11 cellular contexts compared by ENCODE assay signal in genomic region chr16:89576173-89577054, GRCh38. TPM values are rescaled to one million over a fixed set of nuclear protein-coding genes. Genes with fewer than 3 reads are reported as not detected.
DNase-seq lines count a peak whose midpoint lies in the region; TF ChIP-seq lines count a peak whose summit lies in the region.
"Had no signal": no experiment of that assay in that cellular context is flagged by ENCODE, and none has a peak within 500 bp of the region (broad histone marks: within the 10 kb centered on the region; RNA-seq: fewer than 3 reads in every experiment).

No MANE protein-coding gene starts in this region.

- peak overlapping the region; percentile 60 for H3K4me3 Mint-ChIP-seq in activated CD4-positive, alpha-beta T cell treated with anti-CD3 and anti-CD28 coated beads, Interleukin-2, amount 10 ng/mL, durations not matched to agents 24 days and 14 days

- TF ChIP-seq CTCF in WI38 (IDR thresholded peaks at IDR 0.05; ENCODE audit: low read depth, low read length) (no peak), fibroblast of the aortic adventitia (IDR thresholded peaks at IDR 0.05; ENCODE audit: insufficient read depth, low read length) (no peak), stomach (IDR thresholded peaks at IDR 0.05) (no peak), GM10248 (IDR thresholded peaks at IDR 0.05; ENCODE audit: control extremely low read depth, extremely low read depth, low read depth, missing control alignments) (no peak)

- peaks cover 8% of the 10 kb centered on the region for H3K4me1 Mint-ChIP-seq in activated CD4-positive, alpha-beta T cell treated with anti-CD3 and anti-CD28 coated beads, Interleukin-2, amount 10 ng/mL, durations not matched to agents 24 days and 14 days

- no peaks in the 10 kb centered on the region for H3K9me3 Mint-ChIP-seq in activated CD4-positive, alpha-beta T cell treated with anti-CD3 and anti-CD28 coated beads, Interleukin-2, amount 10 ng/mL, durations not matched to agents 24 days and 14 days

- H3K36me3 ChIP-seq in stomach: no peaks in the 10 kb centered on the region

- peaks cover 21% of the 10 kb centered on the region for H3K27me3 Mint-ChIP-seq in activated CD4-positive, alpha-beta T cell treated with anti-CD3 and anti-CD28 coated beads, Interleukin-2, amount 10 ng/mL, durations not matched to agents 24 days and 14 days

- DNase-seq in activated CD4-positive, alpha-beta T cell treated with anti-CD3 and anti-CD28 coated beads, Interleukin-2, amount 10 ng/mL, durations not matched to agents 24 days and 14 days: no peak
- DNase-seq in activated CD4-positive, alpha-beta T cell treated with anti-CD3 and anti-CD28 coated beads, Interleukin-2, amount 50 U/mL, for 48 hours: no peak
- DNase-seq in fibroblast of the aortic adventitia (ENCODE audit: low read depth) (no peak), stomach (no peak), GM10248 (ENCODE audit: extremely low spot score) (no peak), NCI-H2196 treated with DMSO at 0.1 percent for 48 hours (lab: John Stamatoyannopoulos, UW; ENCODE audit: unreplicated experiment) (no peak)
- no peak for DNase-seq in stimulated activated naive CD4-positive, alpha-beta T cell treated with Interleukin-2 at 50 U/mL for 16 hours (lab: John Stamatoyannopoulos, UW)
- DNase-seq: 8988T had no signal

- peaks cover 18 to 69% (median 33%) of the 10 kb centered on the region in 3 donors for H3K27me3 ChIP-seq in stomach

- CTCF ChIA-PET in GM10248 (lab: Yijun Ruan, JAX): interaction anchor here (0.7 to 1.7 kb wide), 4 partner anchors 11 to 124 kb away, joined by 3 to 7 read pairs (median 4); no protein-coding TSS in a partner anchor

- H3K27ac ChIP-seq in stomach: no peak overlapping the region

- TF ChIP-seq POLR2A in stomach (IDR thresholded peaks at IDR 0.05): no peak

- H3K4me1 ChIP-seq in stomach: peaks cover 20 to 33% (median 27%) of the 10 kb centered on the region in 4 donors

- H3K4me3 ChIP-seq in WI38 (ENCODE audit: low read depth, low read length) (peak overlapping the region; percentile 62), fibroblast of the aortic adventitia (ENCODE audit: low read depth, low read length) (peak overlapping the region; percentile 68), stomach (peak overlapping the region in 3 of 4 donors; percentile 30 to 47 (median 31))

- peaks cover 4% of the 10 kb centered on the region for H3K36me3 Mint-ChIP-seq in activated CD4-positive, alpha-beta T cell treated with anti-CD3 and anti-CD28 coated beads, Interleukin-2, amount 10 ng/mL, durations not matched to agents 24 days and 14 days (ENCODE audit: low read depth)

- intact Hi-C loops in activated CD4-positive, alpha-beta T cell treated with anti-CD3 and anti-CD28 coated beads, Interleukin-2, amount 10 ng/mL, durations not matched to agents 24 days and 14 days (cut with micrococcal nuclease): no loop called here
- intact Hi-C loops in stomach (cut with DNase I; ENCODE audit: low total_unique reads): loop anchor here (10.0 kb wide), 1 partner anchor 68 kb away; no protein-coding TSS in a partner anchor

- TF ChIP-seq EP300 in stomach (IDR thresholded peaks at IDR 0.05): no peak

- WGBS in stomach, 5 donors: 16 to 26% (median 25%) methylated on average over 43 to 87 of the region's 87 CpGs

- H3K27ac Mint-ChIP-seq in activated CD4-positive, alpha-beta T cell treated with anti-CD3 and anti-CD28 coated beads, Interleukin-2, amount 10 ng/mL, durations not matched to agents 24 days and 14 days: no peak overlapping the region

- POLR2A ChIA-PET in GM10248 (lab: Yijun Ruan, JAX): interaction anchor here (1.2 kb wide), 1 partner anchor 11 kb away, joined by 3 read pairs; no protein-coding TSS in a partner anchor

- H3K9me3 ChIP-seq in stomach: no peaks in the 10 kb centered on the region

RNA-seq across cellular contexts. Expression of gene CPNE7, which starts 0.9 kb away (rescaled TPM):
- total RNA-seq in activated CD4-positive, alpha-beta T cell treated with anti-CD3 and anti-CD28 coated beads, Interleukin-2, amount 10 ng/mL, durations not matched to agents 24 days and 14 days: 46.6 and 56.0 TPM in 2 replicates
- 0.65 and 13.1 TPM in 2 replicates for total RNA-seq in fibroblast of the aortic adventitia (ENCODE audit: low replicate concordance)
- 1 to 10 TPM in 4 of 5 donors, not detected in 1; 1.6 to 6.2 (median 1.9) TPM for total RNA-seq in stomach
- 1 to 10 TPM in 2 of 3 donors, under 1 TPM in 1; 0.92 to 3.8 (median 1.3) TPM for polyA plus RNA-seq in stomach
- total RNA-seq: sciatic nerve had no signal

RNA-seq across cellular contexts. Expression of gene RPL13, which starts 15.9 kb away (rescaled TPM):
- total RNA-seq in activated CD4-positive, alpha-beta T cell treated with anti-CD3 and anti-CD28 coated beads, Interleukin-2, amount 10 ng/mL, durations not matched to agents 24 days and 14 days: 2,234 and 2,296 TPM in 2 replicates
- total RNA-seq in fibroblast of the aortic adventitia (ENCODE audit: low replicate concordance): 3,215 and 3,366 TPM in 2 replicates
- total RNA-seq in stomach: 1,000 to 10,000 TPM; 2,053 to 4,705 (median 3,295) TPM
- polyA plus RNA-seq in stomach: over 10,000 TPM in 1 of 3 donors, 1,000 to 10,000 TPM in 2; 7,322 to 10,054 (median 9,037) TPM

RNA-seq across cellular contexts. Expression of gene DPEP1, which starts 37.0 kb away (rescaled TPM):
- total RNA-seq in activated CD4-positive, alpha-beta T cell treated with anti-CD3 and anti-CD28 coated beads, Interleukin-2, amount 10 ng/mL, durations not matched to agents 24 days and 14 days: not detected in 2 replicates
- total RNA-seq in fibroblast of the aortic adventitia (ENCODE audit: low replicate concordance) (not detected in 2 replicates), stomach (10 to 100 TPM in 1 of 5 donors, 1 to 10 TPM in 1, under 1 TPM in 1, not detected in 2; 0.58 to 12.3 (median 4.8) TPM)
- polyA plus RNA-seq in stomach: 1 to 10 TPM in 1 of 3 donors, under 1 TPM in 2; 0.23 to 1.4 (median 0.62) TPM
- total RNA-seq: H4, sciatic nerve had no signal
